ENCODE assay signal across 8 cellular contexts in genomic region chr6:55617272-55617671, GRCh38. TPM values are rescaled to one million over a fixed set of nuclear protein-coding genes. Genes with fewer than 3 reads are reported as not detected.
A peak's percentile ranks its signal among the peaks of the same experiment; 100 is the strongest.
DNase-seq lines count a peak whose midpoint lies in the region; ATAC-seq and TF ChIP-seq lines count a peak whose summit lies in the region.

No MANE protein-coding gene starts in this region.

- no peak for ATAC-seq in right cardiac atrium
- peak; percentile 62 for ATAC-seq in HG03135 (IDR thresholded peaks at IDR 0.05; ENCODE audit: unreplicated experiment)
- peak; percentile 83 for ATAC-seq in Panc1

- H3K27me3 ChIP-seq in cardiac muscle cell (no peaks in the 10 kb centered on the region), right cardiac atrium (ENCODE audit: control insufficient read depth, insufficient read depth) (no peaks in the 10 kb centered on the region), Panc1 (ENCODE audit: control insufficient read depth, insufficient read depth, low read length) (no peaks in the 10 kb centered on the region)

- POLR2A ChIA-PET in Panc1 (lab: Charles Lee): no interaction called here

- H3K4me3 ChIP-seq in cardiac muscle cell (no peak overlapping the region), right cardiac atrium (ENCODE audit: low read length) (no peak overlapping the region), Panc1 (ENCODE audit: low read depth in 2 of 2, low read length in 2 of 2) (no peak overlapping the region), foreskin fibroblast (ENCODE audit: low read depth in 1 of 2, low read length in 2 of 2) (no peak overlapping the region)

- in situ Hi-C loops in Panc1 (cut with HindIII; ENCODE audit: low pct_unique_long_range_greater_than_20kb, low sequenced_read_pairs): no loop called here

- peak; percentile 65 for TF ChIP-seq CTCF in cardiac muscle cell (IDR thresholded peaks at IDR 0.05; ENCODE audit: low read depth, low read length)
- peak; percentile 71 for TF ChIP-seq CTCF in Panc1 (IDR thresholded peaks at IDR 0.05)
- peak; percentile 58 for TF ChIP-seq CTCF in foreskin fibroblast (IDR thresholded peaks at IDR 0.05; ENCODE audit: low read depth, low read length)

- CTCF ChIA-PET in Panc1 (lab: Charles Lee): no interaction called here

- intact Hi-C loops in right cardiac atrium (cut with DNase I) (no loop called here), Panc1 (cut with micrococcal nuclease; ENCODE audit: unreplicated experiment) (no loop called here), posterior cingulate gyrus (cut with DNase I) (no loop called here)

- H3K4me1 ChIP-seq in cardiac muscle cell (ENCODE audit: low read depth): no peaks in the 10 kb centered on the region
- H3K4me1 ChIP-seq in right cardiac atrium (ENCODE audit: control insufficient read depth, insufficient read depth, low read length): no peaks in the 10 kb centered on the region
- H3K4me1 ChIP-seq in Panc1 (ENCODE audit: control insufficient read depth, insufficient read depth, low read length): no peaks in the 10 kb centered on the region

- peak; percentile 38 to 71 for DNase-seq in cardiac muscle cell (ENCODE audit: low read depth in 1 of 2, low spot score in 1 of 2)
- no peak for DNase-seq in right cardiac atrium
- peak; percentile 13 for DNase-seq in Panc1 (ENCODE audit: low read depth, low spot score)
- DNase-seq in foreskin fibroblast: peak; percentile 22 to 68
- DNase-seq in stimulated activated CD4-positive, alpha-beta T cell treated with anti-CD3 and anti-CD28 coated beads, Interleukin-4, amount 100 ng/mL, for 1 hour: no peak
- no peak for DNase-seq in NCI-H2029 (lab: John Stamatoyannopoulos, UW)
- DNase-seq in posterior cingulate gyrus: no peak

- no peaks in the 10 kb centered on the region for H3K36me3 ChIP-seq in cardiac muscle cell
- no peaks in the 10 kb centered on the region for H3K36me3 ChIP-seq in Panc1 (ENCODE audit: control insufficient read depth, insufficient read depth, low read length)

- no peak overlapping the region for H3K27ac ChIP-seq in cardiac muscle cell
- no peak overlapping the region for H3K27ac ChIP-seq in right cardiac atrium (ENCODE audit: low read length)
- H3K27ac ChIP-seq in Panc1 (ENCODE audit: low read length): peak overlapping the region; percentile 8; the same call in 1 of the 2 replicates

- H3K9me3 ChIP-seq in cardiac muscle cell (ENCODE audit: low read depth) (no peaks in the 10 kb centered on the region), right cardiac atrium (ENCODE audit: control insufficient read depth, low read length) (peaks cover 2% of the 10 kb centered on the region), Panc1 (ENCODE audit: control insufficient read depth, insufficient read depth, low read depth, low read length) (no peaks in the 10 kb centered on the region)

- BruUV-seq in Panc1 (replicated peaks; lab: Mats Ljungman, UMichigan): no TSS peak

- WGBS in right cardiac atrium: 87% methylated on average over 5 of the region's 5 CpGs

RNA-seq across cellular contexts. Expression of gene HMGCLL1, which starts 38.3 kb away (rescaled TPM):
- 16.2 and 34.0 TPM in 2 replicates for total RNA-seq in cardiac muscle cell
- 13.6 and 50.3 TPM in 2 replicates for polyA plus RNA-seq in cardiac muscle cell
- 1 to 10 TPM; 1.6 to 3.4 (median 2.8) TPM for total RNA-seq in right cardiac atrium
- 1.0 TPM for polyA plus RNA-seq in right cardiac atrium
- total RNA-seq in Panc1 (2021; ENCODE audit: unreplicated experiment): not detected
- polyA plus RNA-seq in Panc1 (2012; ENCODE audit: insufficient read length): not detected

Comparison
In these comparisons a context has a peak if more than half of its experiments do, and no peak if none do; other contexts are left out.
1. DNase-seq: peak in cardiac muscle cell (2 of 2), Panc1 (single experiment) and foreskin fibroblast (2 of 2); none in right cardiac atrium (0 of 3), stimulated activated CD4-positive, alpha-beta T cell treated with anti-CD3 and anti-CD28 coated beads, Interleukin-4, amount 100 ng/mL, for 1 hour (single experiment), NCI-H2029 (single experiment) and posterior cingulate gyrus (0 of 10).
2. ATAC-seq: peak in HG03135 (single experiment) and Panc1 (single experiment); none in right cardiac atrium (0 of 2).
3. Peak in every context shown above with its lines, with median percentiles within 50 percentile points of each other: CTCF ChIP-seq.